27 cellular contexts compared by ENCODE assay signal in the genomic region with DNA sequence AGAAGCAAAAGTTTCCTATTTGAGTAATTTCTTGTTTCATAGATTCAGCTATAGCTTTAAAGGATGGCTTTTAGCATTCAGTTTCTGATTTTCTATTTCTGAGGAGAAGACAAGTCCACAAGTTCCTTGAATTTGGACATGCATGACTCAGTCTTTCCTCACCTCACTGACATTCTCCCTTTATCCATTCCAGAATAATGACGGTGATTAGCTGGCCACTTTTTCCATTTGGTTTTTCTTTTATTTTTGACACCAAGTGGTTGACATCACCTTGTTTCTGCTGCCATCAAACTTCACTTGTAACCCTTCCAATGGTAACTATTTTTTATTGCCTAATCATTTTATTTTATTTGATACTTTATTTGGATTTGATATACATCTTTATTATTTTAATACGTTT.
DNase-seq lines count a peak whose midpoint lies in the region; ATAC-seq and TF ChIP-seq lines count a peak whose summit lies in the region.
"Had no signal": no experiment of that assay in that cellular context is flagged by ENCODE, and none has a peak within 500 bp of the region (broad histone marks: within the 10 kb centered on the region; RNA-seq: fewer than 3 reads in every experiment).

No MANE protein-coding gene starts in this region.

- H3K27ac ChIP-seq in GM23248 (no peak overlapping the region), body of pancreas (no peak overlapping the region)
- H3K27ac ChIP-seq: RWPE1, thoracic aorta had no signal

- H3K4me2 ChIP-seq in GM23248 (ENCODE audit: unreplicated experiment), result no peak overlapping the region
- H3K4me2 ChIP-seq: SK-N-SH had no signal

- no peak for ATAC-seq in body of pancreas
- ATAC-seq: activated CD8-positive, alpha-beta T cell treated with anti-CD3 and anti-CD28 coated beads, Interleukin-2, amount 10 ng/mL, durations not matched to agents 7 days and 5 days; effector memory CD8-positive, alpha-beta T cell; naive thymus-derived CD8-positive, alpha-beta T cell; stimulated activated naive CD8-positive, alpha-beta T cell treated with anti-CD3 and anti-CD28 coated beads, Interleukin-15, Interleukin-2, amounts not matched to agents 100 U/mL and 50 U/mL, for 24 hours had no signal

- no peaks in the 10 kb centered on the region for H3K36me3 ChIP-seq in GM23248 (ENCODE audit: low read depth)
- H3K36me3 ChIP-seq in body of pancreas (replicated peaks in 1 of 2; ENCODE audit: insufficient read depth in 1 of 2, low read depth in 2 of 2), result no peaks in the 10 kb centered on the region
- H3K36me3 ChIP-seq: thoracic aorta had no signal

- H3K4me1 ChIP-seq in GM23248 (ENCODE audit: insufficient read depth) (0 out of 2 replicates have a peak, but pooled peaks cover 10% of the 10 kb centered on the region), body of pancreas (no peaks in the 10 kb centered on the region)

- no peak for TF ChIP-seq POLR2A in body of pancreas (IDR thresholded peaks at IDR 0.05)

- H2AFZ ChIP-seq in GM23248, result no peak overlapping the region

- H4K20me1 ChIP-seq in GM23248 (ENCODE audit: insufficient read depth), result no peaks in the 10 kb centered on the region

- WGBS in GM23248 (ENCODE audit: low coverage in 1 of 2, low lambda C conversion rate in 2 of 2, missing lambda C conversion rate in 2 of 2), 2 experiments, result 11 to 16% methylated on average over 2 of the region's 2 CpGs
- 46 to 63% methylated on average over 2 of the region's 2 CpGs for WGBS in body of pancreas, 2 donors

- no peaks in the 10 kb centered on the region for H3K9me3 ChIP-seq in GM23248 (ENCODE audit: low read depth)
- no peaks in the 10 kb centered on the region for H3K9me3 ChIP-seq in body of pancreas
- H3K9me3 ChIP-seq: SK-N-SH, thoracic aorta had no signal

- POLR2A ChIA-PET in activated CD4-positive, alpha-beta memory T cell treated with anti-CD3 and anti-CD28 coated beads, Interleukin-2, amount 10 ng/mL, durations not matched to agents 7 days and 5 days (lab: Charles Lee), result no interaction called here

- peaks cover 2% of the 10 kb centered on the region; the same call in 1 of the 2 replicates for H3F3A ChIP-seq in GM23248 (ENCODE audit: insufficient read depth)

- no peaks in the 10 kb centered on the region for H3K4me1 Mint-ChIP-seq in nephron progenitor cell
- H3K4me1 Mint-ChIP-seq in activated CD4-positive, alpha-beta memory T cell treated with anti-CD3 and anti-CD28 coated beads, Interleukin-2, amount 10 ng/mL, durations not matched to agents 7 days and 5 days, result no peaks in the 10 kb centered on the region
- H3K4me1 Mint-ChIP-seq: activated naive CD8-positive, alpha-beta T cell treated with anti-CD3 and anti-CD28 coated beads for 36 hours; CD4-positive, alpha-beta memory T cell; IgD-negative memory B cell; naive thymus-derived CD8-positive, alpha-beta T cell had no signal

- H3K27me3 Mint-ChIP-seq in nephron progenitor cell (ENCODE audit: low read depth, poor library complexity), result no peaks in the 10 kb centered on the region
- H3K27me3 Mint-ChIP-seq in activated CD4-positive, alpha-beta memory T cell treated with anti-CD3 and anti-CD28 coated beads, Interleukin-2, amount 10 ng/mL, durations not matched to agents 7 days and 5 days, result no peaks in the 10 kb centered on the region
- H3K27me3 Mint-ChIP-seq: activated naive CD8-positive, alpha-beta T cell treated with anti-CD3 and anti-CD28 coated beads for 36 hours; brain; CD4-positive, alpha-beta memory T cell; naive thymus-derived CD8-positive, alpha-beta T cell had no signal

- H3K9ac ChIP-seq in GM23248, result no peak overlapping the region
- H3K9ac ChIP-seq: SK-N-SH had no signal

- H3K27ac Mint-ChIP-seq in nephron progenitor cell, result no peak overlapping the region
- no peak overlapping the region for H3K27ac Mint-ChIP-seq in activated CD4-positive, alpha-beta memory T cell treated with anti-CD3 and anti-CD28 coated beads, Interleukin-2, amount 10 ng/mL, durations not matched to agents 7 days and 5 days
- H3K27ac Mint-ChIP-seq: activated CD8-positive, alpha-beta T cell treated with anti-CD3 and anti-CD28 coated beads, Interleukin-2, amount 10 ng/mL, durations not matched to agents 7 days and 5 days; activated naive CD8-positive, alpha-beta T cell treated with anti-CD3 and anti-CD28 coated beads for 36 hours; brain; CD4-positive, alpha-beta memory T cell; effector memory CD8-positive, alpha-beta T cell; IgD-negative memory B cell; naive thymus-derived CD8-positive, alpha-beta T cell; T-helper 1 cell treated with Interleukin-12 subunit alpha and Interleukin-12 subunit beta and Interleukin-4 antibody, amounts not matched to agents 30 μg/mL and 1 μg/mL, for 36 hours had no signal

- peaks cover 29% of the 10 kb centered on the region for H3K9me3 Mint-ChIP-seq in nephron progenitor cell
- no peaks in the 10 kb centered on the region for H3K9me3 Mint-ChIP-seq in activated CD4-positive, alpha-beta memory T cell treated with anti-CD3 and anti-CD28 coated beads, Interleukin-2, amount 10 ng/mL, durations not matched to agents 7 days and 5 days
- H3K9me3 Mint-ChIP-seq: T-helper 1 cell treated with Interleukin-12 subunit alpha and Interleukin-12 subunit beta and Interleukin-4 antibody, amounts not matched to agents 30 μg/mL and 1 μg/mL, for 36 hours had no signal

- H3K79me2 ChIP-seq in GM23248 (ENCODE audit: insufficient read depth), result no peaks in the 10 kb centered on the region

- intact Hi-C loops in body of pancreas (cut with DNase I), result no loop called here

- in situ Hi-C loops in GM23248 (cut with MboI), result no loop called here

- H3K4me3 Mint-ChIP-seq in nephron progenitor cell, result no peak overlapping the region
- no peak overlapping the region for H3K4me3 Mint-ChIP-seq in activated CD4-positive, alpha-beta memory T cell treated with anti-CD3 and anti-CD28 coated beads, Interleukin-2, amount 10 ng/mL, durations not matched to agents 7 days and 5 days
- H3K4me3 Mint-ChIP-seq: activated CD8-positive, alpha-beta T cell treated with anti-CD3 and anti-CD28 coated beads, Interleukin-2, amount 10 ng/mL, durations not matched to agents 7 days and 5 days; activated naive CD8-positive, alpha-beta T cell treated with anti-CD3 and anti-CD28 coated beads for 36 hours; brain; CD4-positive, alpha-beta memory T cell; effector memory CD8-positive, alpha-beta T cell; IgD-negative memory B cell; naive thymus-derived CD8-positive, alpha-beta T cell; T-helper 1 cell treated with Interleukin-12 subunit alpha and Interleukin-12 subunit beta and Interleukin-4 antibody, amounts not matched to agents 30 μg/mL and 1 μg/mL, for 36 hours had no signal

- CTCF ChIA-PET in activated CD4-positive, alpha-beta memory T cell treated with anti-CD3 and anti-CD28 coated beads, Interleukin-2, amount 10 ng/mL, durations not matched to agents 7 days and 5 days (lab: Charles Lee), result no interaction called here

- no peak for TF ChIP-seq CTCF in epithelial cell of esophagus (IDR thresholded peaks at IDR 0.05; ENCODE audit: insufficient read depth, low read depth, low read length, missing control alignments)
- TF ChIP-seq CTCF in body of pancreas (IDR thresholded peaks at IDR 0.05), result no peak
- TF ChIP-seq CTCF in nephron progenitor cell (IDR thresholded peaks at IDR 0.05), result no peak

- peaks cover 15% of the 10 kb centered on the region for H3K36me3 Mint-ChIP-seq in nephron progenitor cell (ENCODE audit: low read depth)
- no peaks in the 10 kb centered on the region for H3K36me3 Mint-ChIP-seq in activated CD4-positive, alpha-beta memory T cell treated with anti-CD3 and anti-CD28 coated beads, Interleukin-2, amount 10 ng/mL, durations not matched to agents 7 days and 5 days (ENCODE audit: low read depth)
- H3K36me3 Mint-ChIP-seq: activated naive CD8-positive, alpha-beta T cell treated with anti-CD3 and anti-CD28 coated beads for 36 hours; brain; CD4-positive, alpha-beta memory T cell; IgD-negative memory B cell had no signal

- no peak overlapping the region for H3K4me3 ChIP-seq in GM23248
- H3K4me3 ChIP-seq in epithelial cell of esophagus (ENCODE audit: low read length), result no peak overlapping the region
- H3K4me3 ChIP-seq in body of pancreas, result no peak overlapping the region
- H3K4me3 ChIP-seq: thoracic aorta had no signal

- DNase-seq in GM23248, result peak; percentile 69
- DNase-seq in amniotic epithelial cell (ENCODE audit: low read depth), result peak; percentile 23
- peak; percentile 42 for DNase-seq in epithelial cell of esophagus (ENCODE audit: low read depth)
- peak; percentile 61 for DNase-seq in non-pigmented ciliary epithelial cell (ENCODE audit: low read depth)
- no peak for DNase-seq in body of pancreas
- DNase-seq in nephron progenitor cell, result no peak
- no peak for DNase-seq in activated CD4-positive, alpha-beta memory T cell treated with anti-CD3 and anti-CD28 coated beads, Interleukin-2, amount 10 ng/mL, durations not matched to agents 7 days and 5 days
- no peak for DNase-seq in NCI-H1930 (lab: John Stamatoyannopoulos, UW)
- DNase-seq: activated CD8-positive, alpha-beta T cell treated with anti-CD3 and anti-CD28 coated beads, Interleukin-2, amount 10 ng/mL, durations not matched to agents 7 days and 5 days; activated naive CD8-positive, alpha-beta T cell treated with anti-CD3 and anti-CD28 coated beads for 36 hours; CD4-positive, alpha-beta memory T cell; effector memory CD8-positive, alpha-beta T cell; EL; H7; islet precursor cell; midbrain; MM.1S; naive thymus-derived CD8-positive, alpha-beta T cell; NCI-H2081; NCI-H446; SK-N-SH; stimulated activated naive CD8-positive, alpha-beta T cell treated with anti-CD3 and anti-CD28 coated beads, Interleukin-15, Interleukin-2, amounts not matched to agents 100 U/mL and 50 U/mL, for 24 hours had no signal

- H3K27me3 ChIP-seq in GM23248 (replicated peaks; ENCODE audit: insufficient read depth) (no peaks in the 10 kb centered on the region), body of pancreas (no peaks in the 10 kb centered on the region)

- no peaks in the 10 kb centered on the region for H3K9me2 ChIP-seq in GM23248 (ENCODE audit: insufficient read depth)
- H3K9me2 ChIP-seq: SK-N-SH had no signal

Comparison
In these comparisons a context has a peak if more than half of its experiments do, and no peak if none do; other contexts are left out.
1. DNase-seq: peak in GM23248 (single experiment), amniotic epithelial cell (single experiment), epithelial cell of esophagus (single experiment) and non-pigmented ciliary epithelial cell (single experiment); none in body of pancreas (0 of 4), nephron progenitor cell (single experiment), activated CD4-positive, alpha-beta memory T cell treated with anti-CD3 and anti-CD28 coated beads, Interleukin-2, amount 10 ng/mL, durations not matched to agents 7 days and 5 days (single experiment) and NCI-H1930 (0 of 2).